ENCODE assay signal across 18 cellular contexts in the genomic region with DNA sequence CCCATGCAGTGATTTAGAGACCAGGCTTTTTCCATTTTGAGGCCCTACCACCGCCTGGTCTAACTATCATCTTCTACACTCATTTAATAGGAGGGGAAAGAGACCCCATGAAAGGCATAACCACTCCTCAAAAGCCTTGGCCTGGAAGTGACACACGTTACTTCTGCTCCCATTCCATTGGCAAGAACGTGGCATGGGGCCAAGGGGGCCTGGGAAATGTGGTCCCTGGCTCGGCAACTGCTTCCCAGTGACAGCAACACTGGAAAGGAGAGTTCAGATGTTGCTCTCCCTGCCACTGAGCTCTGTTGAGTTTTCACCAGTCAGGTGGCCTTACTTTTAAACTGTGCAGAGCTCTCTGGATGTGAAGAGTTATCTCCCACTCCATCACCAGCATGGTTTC.
"Had no signal": no experiment of that assay in that cellular context is flagged by ENCODE, and none has a peak within 500 bp of the region (broad histone marks: within the 10 kb centered on the region; RNA-seq: fewer than 3 reads in every experiment).

No MANE protein-coding gene starts in this region.

- H3K36me3 ChIP-seq: left lung, neural progenitor cell, thyroid gland had no signal

- DNase-seq: activated CD4-positive, alpha-beta T cell treated with anti-CD3 and anti-CD28 coated beads for 1 hour; activated CD4-positive, alpha-beta T cell treated with anti-CD3 and anti-CD28 coated beads, Interleukin-2, amount 50 U/mL, for 1 hour; activated CD8-positive, alpha-beta T cell treated with anti-CD3 and anti-CD28 coated beads, Interleukin-2, amount 10 ng/mL, durations not matched to agents 7 days and 5 days; activated T-cell treated with anti-CD3 and anti-CD28 coated beads, Interleukin-2, amount 50 U/mL, for 48 hours; effector CD4-positive, alpha-beta T cell; erythroblast; foreskin fibroblast; left lung; naive thymus-derived CD8-positive, alpha-beta T cell; retina; stimulated activated CD4-positive, alpha-beta T cell treated with anti-CD3 and anti-CD28 coated beads, Interleukin-4, amount 100 ng/mL, for 4 hours; stimulated activated naive CD8-positive, alpha-beta T cell treated with anti-CD3 and anti-CD28 coated beads, Interleukin-15, Interleukin-2, amounts not matched to agents 100 U/mL and 50 U/mL, for 24 hours; thyroid gland had no signal

- H3K4me3 ChIP-seq: left lung, neural progenitor cell, thyroid gland had no signal

- H3K4me2 ChIP-seq: neural progenitor cell had no signal

- H3K4me3 Mint-ChIP-seq: activated CD8-positive, alpha-beta T cell treated with anti-CD3 and anti-CD28 coated beads, Interleukin-2, amount 10 ng/mL, durations not matched to agents 7 days and 5 days; brain; dendritic cell treated with granulocyte-macrophage colony-stimulating factor and Interleukin-4, amounts not matched to agents 40 ng/mL and 50 ng/mL, for 4 days; naive thymus-derived CD8-positive, alpha-beta T cell; neural progenitor cell had no signal

- H3K9me3 ChIP-seq: left lung, thyroid gland had no signal

- ATAC-seq: activated CD8-positive, alpha-beta T cell treated with anti-CD3 and anti-CD28 coated beads, Interleukin-2, amount 10 ng/mL, durations not matched to agents 7 days and 5 days; activated naive CD4-positive, alpha-beta T cell treated with anti-CD3 and anti-CD28 coated beads, Interleukin-2, amount 50 U/mL, for 72 hours; left lung; naive thymus-derived CD8-positive, alpha-beta T cell; stimulated activated naive CD8-positive, alpha-beta T cell treated with anti-CD3 and anti-CD28 coated beads, Interleukin-15, Interleukin-2, amounts not matched to agents 100 U/mL and 50 U/mL, for 24 hours had no signal

- H3K27me3 ChIP-seq: left lung, neural progenitor cell, thyroid gland had no signal

- H3K9ac ChIP-seq: neural progenitor cell had no signal

- H3K9me3 Mint-ChIP-seq: naive thymus-derived CD8-positive, alpha-beta T cell had no signal

- H3K27ac Mint-ChIP-seq: activated CD8-positive, alpha-beta T cell treated with anti-CD3 and anti-CD28 coated beads, Interleukin-2, amount 10 ng/mL, durations not matched to agents 7 days and 5 days; activated naive CD4-positive, alpha-beta T cell treated with anti-CD3 and anti-CD28 coated beads, Interleukin-2, amount 50 U/mL, for 72 hours; brain; dendritic cell treated with granulocyte-macrophage colony-stimulating factor and Interleukin-4, amounts not matched to agents 40 ng/mL and 50 ng/mL, for 4 days; naive thymus-derived CD8-positive, alpha-beta T cell; neural progenitor cell; progenitor cell of endocrine pancreas had no signal

- H3K4me1 ChIP-seq: left lung had no signal

- H3K27ac ChIP-seq: left lung, neural progenitor cell, thyroid gland had no signal

- H2AFZ ChIP-seq: neural progenitor cell had no signal

- H3K36me3 Mint-ChIP-seq: brain; naive thymus-derived CD8-positive, alpha-beta T cell; neural progenitor cell had no signal
